In the genomic region with DNA sequence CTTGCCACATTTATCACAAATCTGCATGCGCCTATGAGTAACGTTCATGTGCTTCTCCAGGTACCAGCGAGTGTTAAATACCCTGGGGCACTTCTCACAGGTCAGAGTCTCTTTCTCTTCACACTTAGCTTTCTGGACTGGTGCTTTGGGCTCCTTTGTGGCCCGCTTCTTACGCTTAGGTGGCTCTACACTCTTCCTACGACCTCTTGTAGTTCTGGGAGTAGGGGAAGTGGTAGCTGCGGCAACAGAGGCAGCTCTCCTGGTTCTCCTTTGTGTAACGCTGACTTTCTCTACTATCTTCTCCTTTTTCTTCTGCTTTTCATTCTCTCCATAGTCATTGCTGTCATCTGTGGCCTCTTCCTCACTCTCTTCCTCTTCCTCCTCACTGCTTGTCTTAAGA, we compare ENCODE assay signal across 11 cellular contexts. TPM values are rescaled to one million over a fixed set of nuclear protein-coding genes. Genes with fewer than 3 reads are reported as not detected.
A peak's percentile ranks its signal among the peaks of the same experiment; 100 is the strongest.
DNase-seq lines count a peak whose midpoint lies in the region; ATAC-seq, FAIRE-seq and TF ChIP-seq lines count a peak whose summit lies in the region.
"Had no signal": no experiment of that assay in that cellular context is flagged by ENCODE, and none has a peak within 500 bp of the region (broad histone marks: within the 10 kb centered on the region; RNA-seq: fewer than 3 reads in every experiment).

No MANE protein-coding gene starts in this region.

- H3K9me3 Mint-ChIP-seq in progenitor cell of endocrine pancreas (ENCODE audit: low read depth) = no peaks in the 10 kb centered on the region
- H3K9me3 Mint-ChIP-seq: central memory CD8-positive, alpha-beta T cell had no signal

- H3K27me3 ChIP-seq in GM12878 (replicated peaks in 1 of 2; ENCODE audit: control insufficient read depth in 2 of 2, insufficient read depth in 2 of 2, low read length in 1 of 2) (no peaks in the 10 kb centered on the region), body of pancreas (no peaks in the 10 kb centered on the region)

- no peak for TF ChIP-seq EP300 in GM12878 (IDR thresholded peaks at IDR 0.05; ENCODE audit: borderline replicate concordance in 1 of 2, control insufficient read depth in 1 of 2, low read depth in 2 of 2, low read length in 2 of 2)

- no peak for TF ChIP-seq POLR2A in GM12878 (IDR thresholded peaks at IDR 0.05; ENCODE audit: low read depth, low read length)
- TF ChIP-seq POLR2A in body of pancreas (IDR thresholded peaks at IDR 0.05) = no peak

- intact Hi-C loops in GM12878 (cut with micrococcal nuclease; ENCODE audit: unreplicated experiment) = no loop called here
- intact Hi-C loops in body of pancreas (cut with DNase I) = loop anchor here (10.0 kb wide), 1 partner anchor 238 kb away; no protein-coding TSS in a partner anchor

- RAD21 ChIA-PET in GM12878 (lab: Charles Lee; ENCODE audit: unreplicated experiment) = interaction anchor here (0.5 to 6.6 kb wide), 19 partner anchors 8 to 257 kb away, joined by 3 to 115 read pairs (median 6); no protein-coding TSS in a partner anchor

- H3K4me2 ChIP-seq in GM12878 (ENCODE audit: control insufficient read depth, insufficient read depth) = peak overlapping the region; percentile 81

- peaks cover 2% of the 10 kb centered on the region for H3K4me1 Mint-ChIP-seq in progenitor cell of endocrine pancreas (ENCODE audit: low read depth)

- H3K4me3 Mint-ChIP-seq in progenitor cell of endocrine pancreas (ENCODE audit: low read depth) = no peak overlapping the region
- H3K4me3 Mint-ChIP-seq: central memory CD8-positive, alpha-beta T cell had no signal

- ATAC-seq in GM12878 (peak; percentile 62), omental fat pad (ENCODE audit: low FRiP score) (no peak), body of pancreas (no peak)

- no peaks in the 10 kb centered on the region; the same call in 1 of the 2 replicates for H3K79me2 ChIP-seq in GM12878 (ENCODE audit: control insufficient read depth, insufficient read depth, low read length)

- CTCF ChIA-PET in GM12878 (lab: Yijun Ruan, JAX) = interaction anchor here (0.7 to 9.5 kb wide), 20 partner anchors 8 to 240 kb away, joined by 3 to 330 read pairs (median 11); partner anchors contain the start of gene ZNF652

- SMC1A ChIA-PET in GM12878 (lab: Charles Lee; ENCODE audit: uncharacterized antibody, unreplicated experiment) = interaction anchor here (0.6 to 7.6 kb wide), 17 partner anchors 8 to 140 kb away, joined by 3 to 140 read pairs (median 8); partner anchors contain the start of gene PHB1

- no peaks in the 10 kb centered on the region for H3K27me3 Mint-ChIP-seq in progenitor cell of endocrine pancreas
- H3K27me3 Mint-ChIP-seq: central memory CD8-positive, alpha-beta T cell had no signal

- H3K9me3 ChIP-seq in GM12878 (replicated peaks; ENCODE audit: control insufficient read depth, insufficient read depth, low read length) (no peaks in the 10 kb centered on the region), body of pancreas (no peaks in the 10 kb centered on the region)

- 47% methylated on average over 8 of the region's 8 CpGs for WGBS in GM12878 (ENCODE audit: insufficient coverage, insufficient replicate concordance, low lambda C conversion rate, missing lambda C conversion rate)
- WGBS in body of pancreas, 2 donors = 75 to 76% methylated on average over 8 of the region's 8 CpGs

- peak; percentile 22 for DNase-seq in GDM1 (lab: John Stamatoyannopoulos, UW)
- DNase-seq in NOMO-1 treated with DMSO at 0.1 percent for 48 hours (lab: John Stamatoyannopoulos, UW; ENCODE audit: unreplicated experiment) = peak; percentile 63
- no peak for DNase-seq in GM12878 (ENCODE audit: low read depth, low spot score)
- no peak for DNase-seq in progenitor cell of endocrine pancreas (ENCODE audit: low spot score, unreplicated experiment)
- no peak for DNase-seq in activated gamma-delta T cell treated with Interleukin-2 at 50 U/mL for 16 hours
- no peak for DNase-seq in omental fat pad (ENCODE audit: low spot score)
- no peak for DNase-seq in GOT3 (lab: John Stamatoyannopoulos, UW)
- DNase-seq in body of pancreas = no peak
- DNase-seq: H7, NCI-H345 had no signal

- TSS peak; percentile 31 for BruUV-seq in GM12878 (replicated peaks; lab: Mats Ljungman, UMichigan)

- no peak overlapping the region for H3K9ac ChIP-seq in GM12878 (ENCODE audit: control insufficient read depth, insufficient read depth, low read length)

- H3K27ac ChIP-seq in GM12878 (ENCODE audit: control insufficient read depth, insufficient read depth) (peak overlapping the region; percentile 14; the same call in 1 of the 2 replicates), body of pancreas (no peak overlapping the region)

- H3K36me3 ChIP-seq in GM12878 (ENCODE audit: control insufficient read depth in 2 of 2, insufficient read depth in 2 of 2, low read length in 1 of 2) = peaks cover 2 to 6% of the 10 kb centered on the region in 2 experiments; a peak in 2 of 4 replicates
- peaks cover 0 to under 1% of the 10 kb centered on the region in 2 donors for H3K36me3 ChIP-seq in body of pancreas (replicated peaks in 1 of 2; ENCODE audit: insufficient read depth in 1 of 2, low read depth in 2 of 2)

- H3K4me3 ChIP-seq in GM12878 = 0 out of 2 replicates have a peak overlapping the region, but pooled peaks have one; percentile 0
- H3K4me3 ChIP-seq in body of pancreas = no peak overlapping the region

- H3K4me1 ChIP-seq in GM12878 (ENCODE audit: control insufficient read depth, insufficient read depth, low read length) = peaks cover 16% of the 10 kb centered on the region
- peaks cover 9% of the 10 kb centered on the region for H3K4me1 ChIP-seq in body of pancreas

- no peak overlapping the region for H2AFZ ChIP-seq in GM12878 (ENCODE audit: control insufficient read depth, low read depth, low read length)

- FAIRE-seq in GM12878 (lab: Jason Lieb, UNC) = no peak

- TF ChIP-seq CTCF in GM12878 (IDR thresholded peaks at IDR 0.05 in 2 of 3, conservative IDR thresholded peaks at IDR 0.05 in 1 of 3; ENCODE audit: control insufficient read depth in 2 of 3, extremely low read depth in 1 of 3, insufficient read depth in 1 of 3, low read depth in 3 of 3, low read length in 3 of 3) (no peak), progenitor cell of endocrine pancreas (IDR thresholded peaks at IDR 0.05; ENCODE audit: unreplicated experiment) (no peak), omental fat pad (IDR thresholded peaks at IDR 0.05) (no peak), body of pancreas (IDR thresholded peaks at IDR 0.05) (no peak)

- POLR2A ChIA-PET in GM12878 (lab: Charles Lee) = interaction anchor here (0.6 to 1.3 kb wide), 2 partner anchors 52 to 54 kb away, joined by 4 to 6 read pairs; no protein-coding TSS in a partner anchor

- H3K27ac Mint-ChIP-seq in progenitor cell of endocrine pancreas = peak overlapping the region; percentile 29

- H4K20me1 ChIP-seq in GM12878 (ENCODE audit: control insufficient read depth, insufficient read depth) = no peaks in the 10 kb centered on the region

- peaks cover 2% of the 10 kb centered on the region for H3K36me3 Mint-ChIP-seq in progenitor cell of endocrine pancreas (ENCODE audit: insufficient read depth)

- TF ChIP-seq RAD21 in GM12878 (IDR thresholded peaks at IDR 0.05; ENCODE audit: insufficient read depth, low read depth, low read length) = no peak

- in situ Hi-C loops in GM12878 (cut with MboI) = loop anchor here (5.0 kb wide), 2 partner anchors 50 to 235 kb away; no protein-coding TSS in a partner anchor

TF ChIP-seq in GM12878, 131 proteins besides CTCF, POLR2A, EP300 and RAD21 (continues in another document):
- TF ChIP-seq SREBF1 (IDR thresholded peaks at IDR 0.05; ENCODE audit: low read length) = no peak
- TF ChIP-seq MTA3 (IDR thresholded peaks at IDR 0.05; ENCODE audit: borderline replicate concordance, low read length) = no peak

RNA-seq across cellular contexts. Expression of gene ZNF652, which starts 45.2 kb away (rescaled TPM):
- total RNA-seq in GM12878 (2013; cell fraction: nucleolus; rRNA removed) = 15.9 and 18.2 TPM in 2 replicates
- 7.7 and 9.0 TPM in 2 replicates for total RNA-seq in GM12878 (2014; rRNA removed)
- total RNA-seq in GM12878 (2014; rRNA removed; fragmentation: Illumina TruSeq; extraction: Trizol) = 11.4 TPM in 2 replicates
- 10.1 and 10.9 TPM in 2 replicates for total RNA-seq in GM12878 (2021)
- 5.6 TPM for polyA plus RNA-seq in GM12878 (2011; ENCODE audit: low read depth)
- polyA plus RNA-seq in GM12878 (2011; rRNA removed) = 13.1 and 15.3 TPM in 2 replicates
- 4.9 and 7.1 TPM in 2 replicates for polyA plus RNA-seq in GM12878 (2011; cell fraction: cytosol; rRNA removed)
- 11.5 and 12.5 TPM in 2 replicates for polyA plus RNA-seq in GM12878 (2011; cell fraction: nucleus; rRNA removed)
- 5.8 and 6.6 TPM in 2 replicates for polyA plus RNA-seq in GM12878 (2012)
- polyA plus RNA-seq in GM12878 (2014; fragmentation: Illumina TruSeq; extraction: Trizol) = 4.3 and 5.5 TPM in 2 replicates
- polyA plus RNA-seq in GM12878 (2014; fragmentation: Nextera tagmentation; extraction: Ambion mirVana) = 1 to 10 TPM; 3.5 to 5.4 TPM
- polyA plus RNA-seq in GM12878 (2014; rRNA removed) = 3.4 and 4.5 TPM in 2 replicates
- polyA plus RNA-seq in GM12878 (2016; fragmentation: Nextera tagmentation; extraction: Ambion mirVana) = 10 to 100 TPM in 1 of 2 experiments, 1 to 10 TPM in 1; 9.6 to 10.2 TPM
- 25.2 and 26.5 TPM in 2 replicates for polyA minus RNA-seq in GM12878 (2011; rRNA and poly(A)+ RNA removed)
- polyA minus RNA-seq in GM12878 (2011; cell fraction: cytosol; rRNA and poly(A)+ RNA removed) = 8.0 and 11.0 TPM in 2 replicates
- polyA minus RNA-seq in GM12878 (2011; cell fraction: nucleus; rRNA and poly(A)+ RNA removed) = 8.7 and 12.8 TPM in 2 replicates
- total RNA-seq in progenitor cell of endocrine pancreas = 49.3 and 52.7 TPM in 2 replicates
- 10 to 100 TPM; 22.9 to 50.0 (median 31.0) TPM for total RNA-seq in omental fat pad
- 10 to 100 TPM; 26.4 to 36.1 TPM for total RNA-seq in body of pancreas

Comparison
In these comparisons a context has a peak if more than half of its experiments do, and no peak if none do; other contexts are left out.
1. DNase-seq: peak in GDM1 (single experiment) and NOMO-1 treated with DMSO at 0.1 percent for 48 hours (single experiment); none in GM12878 (single experiment), progenitor cell of endocrine pancreas (single experiment), activated gamma-delta T cell treated with Interleukin-2 at 50 U/mL for 16 hours (single experiment), omental fat pad (single experiment), GOT3 (single experiment) and body of pancreas (0 of 4).